1 cellular context compared by ENCODE assay signal in the genomic region with DNA sequence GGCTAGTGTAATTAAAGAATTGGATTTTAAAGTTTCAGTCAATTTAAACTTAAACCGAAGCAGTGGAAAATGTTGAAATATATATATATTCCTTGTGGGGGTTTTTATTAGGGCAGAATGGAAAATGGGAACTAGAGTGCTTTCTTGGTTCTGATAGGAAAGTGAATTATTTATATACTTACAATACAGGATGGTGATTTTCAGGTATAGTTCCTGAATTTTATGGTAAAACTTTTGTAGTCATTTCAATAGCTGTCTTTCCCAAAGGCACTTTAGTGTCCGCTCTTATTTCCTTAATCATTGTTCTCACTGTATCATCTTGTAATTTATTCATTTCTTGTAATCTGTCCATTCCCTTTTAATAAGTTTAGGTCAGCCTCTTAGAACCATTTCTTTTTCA.
TF ChIP-seq lines count a peak whose summit lies in the region.

No MANE protein-coding gene starts in this region.

TF ChIP-seq in HCT116, 20 proteins besides CTCF, POLR2A, EP300 and RAD21 (continued from another document):
- TF ChIP-seq, protein P1, sequence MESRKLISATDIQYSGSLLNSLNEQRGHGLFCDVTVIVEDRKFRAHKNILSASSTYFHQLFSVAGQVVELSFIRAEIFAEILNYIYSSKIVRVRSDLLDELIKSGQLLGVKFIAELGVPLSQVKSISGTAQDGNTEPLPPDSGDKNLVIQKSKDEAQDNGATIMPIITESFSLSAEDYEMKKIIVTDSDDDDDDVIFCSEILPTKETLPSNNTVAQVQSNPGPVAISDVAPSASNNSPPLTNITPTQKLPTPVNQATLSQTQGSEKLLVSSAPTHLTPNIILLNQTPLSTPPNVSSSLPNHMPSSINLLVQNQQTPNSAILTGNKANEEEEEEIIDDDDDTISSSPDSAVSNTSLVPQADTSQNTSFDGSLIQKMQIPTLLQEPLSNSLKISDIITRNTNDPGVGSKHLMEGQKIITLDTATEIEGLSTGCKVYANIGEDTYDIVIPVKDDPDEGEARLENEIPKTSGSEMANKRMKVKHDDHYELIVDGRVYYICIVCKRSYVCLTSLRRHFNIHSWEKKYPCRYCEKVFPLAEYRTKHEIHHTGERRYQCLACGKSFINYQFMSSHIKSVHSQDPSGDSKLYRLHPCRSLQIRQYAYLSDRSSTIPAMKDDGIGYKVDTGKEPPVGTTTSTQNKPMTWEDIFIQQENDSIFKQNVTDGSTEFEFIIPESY (IDR thresholded peaks at IDR 0.05; ENCODE audit: extremely low read depth, insufficient replicate concordance, low read length) = no peak
- TF ChIP-seq ZNF274 (IDR thresholded peaks at IDR 0.05; ENCODE audit: low read depth, low read length) = no peak
- no peak for TF ChIP-seq ZFX (IDR thresholded peaks at IDR 0.05)
- TF ChIP-seq CEBPB (IDR thresholded peaks at IDR 0.05; ENCODE audit: low read depth) = no peak
